Comparison of ENCODE assay signal across 12 cellular contexts in the genomic region with DNA sequence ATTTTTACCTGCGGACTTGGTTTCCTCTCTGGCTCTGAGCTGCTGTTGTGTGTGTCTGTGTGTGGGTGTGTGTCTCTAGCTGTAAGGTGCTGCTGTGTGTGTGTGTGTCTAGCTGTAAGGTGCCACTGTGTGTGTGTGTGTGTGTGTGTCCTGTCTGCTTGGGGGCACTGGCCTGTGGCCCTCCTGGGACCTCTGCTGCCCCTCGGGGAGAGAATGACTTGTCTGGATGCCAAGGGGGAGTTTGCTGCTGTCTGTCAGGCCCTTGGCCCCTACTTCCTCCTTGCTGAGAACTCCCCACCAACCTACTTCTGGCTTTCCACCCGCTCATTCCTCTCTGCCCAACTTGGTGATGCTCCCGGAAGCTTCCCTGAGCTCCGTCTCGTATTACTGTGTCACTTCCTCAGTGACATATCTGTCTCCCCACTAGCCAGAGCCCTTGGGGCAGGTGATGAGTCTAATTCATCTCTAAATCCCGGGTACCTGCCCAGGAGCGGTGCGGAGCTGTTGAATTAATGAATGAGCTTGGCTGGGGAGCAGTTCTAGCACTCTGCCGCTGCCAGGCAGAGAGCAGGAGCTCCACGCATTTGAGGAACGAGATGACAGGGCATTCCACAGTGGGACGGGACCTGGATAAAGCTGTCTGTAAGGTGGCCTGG. TPM values are rescaled to one million over a fixed set of nuclear protein-coding genes. Genes with fewer than 3 reads are reported as not detected.
DNase-seq lines count a peak whose midpoint lies in the region; ATAC-seq, FAIRE-seq and TF ChIP-seq lines count a peak whose summit lies in the region.
"Had no signal": no experiment of that assay in that cellular context is flagged by ENCODE, and none has a peak within 500 bp of the region (broad histone marks: within the 10 kb centered on the region; RNA-seq: fewer than 3 reads in every experiment).

No MANE protein-coding gene starts in this region.

- H3K27ac ChIP-seq in Karpas-422 (ENCODE audit: low read length): peak overlapping the region; percentile 62
- H3K27ac ChIP-seq in neural progenitor cell: peak overlapping the region; percentile 88
- H3K27ac ChIP-seq: foreskin keratinocyte had no signal

- no peak overlapping the region for H2AFZ ChIP-seq in Karpas-422 (ENCODE audit: low read length)
- H2AFZ ChIP-seq in neural progenitor cell (replicated peaks): no peak overlapping the region

- ATAC-seq in GM21515 (IDR thresholded peaks at IDR 0.05; ENCODE audit: unreplicated experiment): no peak

- intact Hi-C loops in CD14-positive monocyte (cut with micrococcal nuclease): no loop called here

- H3K36me3 ChIP-seq in Karpas-422 (ENCODE audit: insufficient read depth, low read length): no peaks in the 10 kb centered on the region
- H3K36me3 ChIP-seq in bronchial epithelial cell (ENCODE audit: control insufficient read depth, insufficient read depth, low read length): peaks cover 23% of the 10 kb centered on the region
- no peaks in the 10 kb centered on the region for H3K36me3 ChIP-seq in neural progenitor cell

- H3K9me3 ChIP-seq in Karpas-422 (ENCODE audit: low read length): no peaks in the 10 kb centered on the region
- no peaks in the 10 kb centered on the region for H3K9me3 ChIP-seq in neural progenitor cell (ENCODE audit: low read depth)

- H3K9me3 Mint-ChIP-seq in CD14-positive monocyte (no peaks in the 10 kb centered on the region), neural progenitor cell (no peaks in the 10 kb centered on the region)

- DNase-seq in CD14-positive monocyte (ENCODE audit: low spot score) (no peak), Karpas-422 (peak; percentile 77), bronchial epithelial cell (ENCODE audit: low read depth) (no peak), neural progenitor cell (ENCODE audit: low spot score) (no peak), NCI-H2107 (lab: John Stamatoyannopoulos, UW) (no peak), NCI-H82 (lab: John Stamatoyannopoulos, UW) (no peak), NCI-H187 treated with DMSO at 0.1 percent for 48 hours (lab: John Stamatoyannopoulos, UW) (no peak)
- DNase-seq: foreskin keratinocyte, PC-3 had no signal

- H3K79me2 ChIP-seq in Karpas-422 (ENCODE audit: low read length): no peaks in the 10 kb centered on the region
- H3K79me2 ChIP-seq in neural progenitor cell (ENCODE audit: low read depth): no peaks in the 10 kb centered on the region

- H3K36me3 Mint-ChIP-seq in CD14-positive monocyte (peaks cover 34 to 46% of the 10 kb centered on the region in 2 donors), neural progenitor cell (peaks cover 15% of the 10 kb centered on the region)

- TF ChIP-seq CTCF in CD14-positive monocyte (IDR thresholded peaks at IDR 0.05): no peak
- no peak for TF ChIP-seq CTCF in bronchial epithelial cell (IDR thresholded peaks at IDR 0.05; ENCODE audit: insufficient read depth, low read length, severe bottlenecking)
- TF ChIP-seq CTCF in neural progenitor cell (IDR thresholded peaks at IDR 0.05): no peak

- H3K27me3 Mint-ChIP-seq in CD14-positive monocyte (ENCODE audit: low read depth in 3 of 3): no peaks in the 10 kb centered on the region
- peaks cover 5% of the 10 kb centered on the region for H3K27me3 Mint-ChIP-seq in neural progenitor cell (ENCODE audit: insufficient read depth, low read depth)

- H3K4me3 Mint-ChIP-seq in CD14-positive monocyte (no peak overlapping the region), neural progenitor cell (no peak overlapping the region)

- H3K9ac ChIP-seq in Karpas-422 (ENCODE audit: low read length) (peak overlapping the region; percentile 41; the same call in 1 of the 2 replicates), neural progenitor cell (no peak overlapping the region)

- H3K4me3 ChIP-seq in Karpas-422 (ENCODE audit: low read length) (0 out of 2 replicates have a peak overlapping the region, but pooled peaks have one; percentile 17), bronchial epithelial cell (ENCODE audit: low read depth, low read length) (no peak overlapping the region), neural progenitor cell (no peak overlapping the region)

- H3K4me1 ChIP-seq in Karpas-422 (ENCODE audit: low read length): peaks cover 27% of the 10 kb centered on the region
- peaks cover 32% of the 10 kb centered on the region for H3K4me1 ChIP-seq in neural progenitor cell
- H3K4me1 ChIP-seq: foreskin keratinocyte had no signal

- peak overlapping the region; percentile 51 for H3K4me2 ChIP-seq in Karpas-422 (ENCODE audit: low read depth, low read length, poor library complexity, severe bottlenecking)
- no peak overlapping the region for H3K4me2 ChIP-seq in neural progenitor cell

- H3K4me1 Mint-ChIP-seq in CD14-positive monocyte (peaks cover 51% of the 10 kb centered on the region), neural progenitor cell (peaks cover 50% of the 10 kb centered on the region)

- H4K20me1 ChIP-seq in Karpas-422 (ENCODE audit: insufficient read depth, low read depth, low read length): no peaks in the 10 kb centered on the region
- H4K20me1 ChIP-seq in neural progenitor cell (ENCODE audit: low read depth): no peaks in the 10 kb centered on the region

- H3K27ac Mint-ChIP-seq in CD14-positive monocyte: peak overlapping the region; percentile 37 to 86 (median 75)
- H3K27ac Mint-ChIP-seq in neural progenitor cell: peak overlapping the region; percentile 65

- FAIRE-seq in bronchial epithelial cell (lab: Jason Lieb, UNC): peak; percentile 18

- H3K27me3 ChIP-seq in Karpas-422 (ENCODE audit: low read length): no peaks in the 10 kb centered on the region
- H3K27me3 ChIP-seq in bronchial epithelial cell (ENCODE audit: control insufficient read depth, insufficient read depth, low read length): no peaks in the 10 kb centered on the region
- H3K27me3 ChIP-seq in neural progenitor cell: no peaks in the 10 kb centered on the region
- H3K27me3 ChIP-seq: foreskin keratinocyte had no signal

- peaks cover 36% of the 10 kb centered on the region for H3F3A ChIP-seq in neural progenitor cell (ENCODE audit: low read depth)

- H3K9me2 ChIP-seq in Karpas-422 (replicated peaks; ENCODE audit: insufficient read depth, low read length): no peaks in the 10 kb centered on the region

RNA-seq across cellular contexts. Expression of a gene that starts 45.3 kb away (rescaled TPM):
- not detected for polyA plus RNA-seq in CD14-positive monocyte
- total RNA-seq in Karpas-422 (2014; rRNA removed; shearing (Covaris generic); ENCODE audit: low replicate concordance): not detected in 2 replicates
- total RNA-seq in bronchial epithelial cell (under 0.01 TPM in 1 of 2 replicates, not detected in the other), neural progenitor cell (ENCODE audit: low replicate concordance) (not detected in 2 replicates)
- total RNA-seq: foreskin keratinocyte, HT1080, omental fat pad, PC-3 had no signal
- polyA plus RNA-seq: foreskin keratinocyte had no signal

RNA-seq across cellular contexts. Expression of a gene that starts 52.0 kb away (rescaled TPM):
- 10 to 100 TPM; 70.6 to 93.7 TPM for polyA plus RNA-seq in CD14-positive monocyte
- 59.3 and 85.0 TPM in 2 replicates for total RNA-seq in Karpas-422 (2014; rRNA removed; shearing (Covaris generic); ENCODE audit: low replicate concordance)
- total RNA-seq in bronchial epithelial cell: 18.6 and 21.9 TPM in 2 replicates
- total RNA-seq in neural progenitor cell (ENCODE audit: low replicate concordance): 45.2 and 85.1 TPM in 2 replicates
